12 cellular contexts compared by ENCODE assay signal in the genomic region with DNA sequence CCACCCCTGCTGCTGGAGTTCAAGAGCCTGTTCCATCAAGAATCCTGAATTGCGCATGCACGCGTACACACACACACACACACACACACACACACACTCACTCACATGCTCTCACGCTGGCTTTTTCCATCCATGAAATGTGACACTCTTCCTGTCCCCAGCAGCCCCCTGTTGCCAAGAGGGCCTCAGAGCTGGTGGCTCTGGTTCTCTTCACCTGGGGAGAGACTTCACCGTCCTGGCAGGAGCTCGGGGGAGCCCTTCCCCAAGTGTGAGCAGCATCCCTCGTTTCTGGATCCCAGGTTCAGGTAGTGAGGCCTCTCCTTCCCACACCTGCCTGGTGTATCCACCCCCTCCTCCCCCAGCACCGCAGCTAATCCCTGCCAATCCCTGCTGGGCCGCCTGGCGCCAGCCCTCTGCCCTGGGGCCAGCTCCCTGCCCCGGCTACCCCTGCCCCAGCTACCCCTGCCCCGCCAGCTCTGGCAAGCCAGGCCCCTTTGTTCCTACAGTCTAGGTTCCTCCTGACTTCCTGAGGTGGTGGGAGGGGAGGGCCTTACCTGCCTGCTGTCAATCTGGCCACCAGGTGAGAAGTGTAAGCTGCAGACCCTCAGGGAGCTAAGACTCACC. TPM values are rescaled to one million over a fixed set of nuclear protein-coding genes. Genes with fewer than 3 reads are reported as not detected.
DNase-seq lines count a peak whose midpoint lies in the region; ATAC-seq and TF ChIP-seq lines count a peak whose summit lies in the region.
"Had no signal": no experiment of that assay in that cellular context is flagged by ENCODE, and none has a peak within 500 bp of the region (broad histone marks: within the 10 kb centered on the region; RNA-seq: fewer than 3 reads in every experiment).

No MANE protein-coding gene starts in this region.

- H3K9me3 ChIP-seq in breast epithelium = no peaks in the 10 kb centered on the region
- no peaks in the 10 kb centered on the region for H3K9me3 ChIP-seq in mammary epithelial cell (replicated peaks; ENCODE audit: insufficient read depth, low read length)
- H3K9me3 ChIP-seq in gastrocnemius medialis = no peaks in the 10 kb centered on the region
- no peaks in the 10 kb centered on the region for H3K9me3 ChIP-seq in tibial artery
- H3K9me3 ChIP-seq: A549, uterus had no signal

- H3K4me3 ChIP-seq in breast epithelium = no peak overlapping the region
- H3K4me3 ChIP-seq in mammary epithelial cell (replicated peaks in 1 of 3; ENCODE audit: insufficient read depth in 1 of 3, low read depth in 2 of 3, low read length in 3 of 3) = no peak overlapping the region
- H3K4me3 ChIP-seq in gastrocnemius medialis = no peak overlapping the region
- H3K4me3 ChIP-seq in tibial artery = no peak overlapping the region
- H3K4me3 ChIP-seq: A549, uterus had no signal

- H3K4me1 ChIP-seq in breast epithelium = no peaks in the 10 kb centered on the region
- no peaks in the 10 kb centered on the region for H3K4me1 ChIP-seq in mammary epithelial cell (ENCODE audit: insufficient read depth, low read length)
- peaks cover 38 to 50% of the 10 kb centered on the region in 2 donors for H3K4me1 ChIP-seq in gastrocnemius medialis
- H3K4me1 ChIP-seq in tibial artery = peaks cover 0 to 16% (median 9%) of the 10 kb centered on the region in 4 donors
- H3K4me1 ChIP-seq: A549, uterus had no signal

- peak overlapping the region; percentile 38 to 44 for H3K27ac ChIP-seq in breast epithelium
- H3K27ac ChIP-seq in mammary epithelial cell (ENCODE audit: insufficient read depth, low read depth, low read length) = no peak overlapping the region
- H3K27ac ChIP-seq in gastrocnemius medialis = peak overlapping the region; percentile 62 to 86 (median 80)
- H3K27ac ChIP-seq in tibial artery = no peak overlapping the region
- H3K27ac ChIP-seq: A549, uterus had no signal

- no peak for TF ChIP-seq CTCF in breast epithelium (IDR thresholded peaks at IDR 0.05)
- no peak for TF ChIP-seq CTCF in mammary epithelial cell (conservative IDR thresholded peaks at IDR 0.05 in 1 of 2, IDR thresholded peaks at IDR 0.05 in 1 of 2; ENCODE audit: extremely low read depth in 1 of 2, insufficient read depth in 1 of 2, low read depth in 1 of 2, low read length in 2 of 2)
- no peak for TF ChIP-seq CTCF in gastrocnemius medialis (IDR thresholded peaks at IDR 0.05 in 4 of 5, conservative IDR thresholded peaks at IDR 0.05 in 1 of 5)
- no peak for TF ChIP-seq CTCF in tibial artery (IDR thresholded peaks at IDR 0.05)

- BruUV-seq in mammary epithelial cell (replicated peaks; lab: Mats Ljungman, UMichigan) = no TSS peak

- peak; percentile 13 for ATAC-seq in left ventricle myocardium superior
- ATAC-seq in gastrocnemius medialis = peak; percentile 77 to 79
- no peak for ATAC-seq in activated CD4-positive, CD25-positive, alpha-beta regulatory T cell treated with anti-CD3 and anti-CD28 coated beads, Interleukin-2, amount 50 U/mL, for 24 hours
- ATAC-seq: A549, left colon had no signal

- H3K27me3 ChIP-seq in breast epithelium (no peaks in the 10 kb centered on the region), mammary epithelial cell (ENCODE audit: insufficient read depth, low read length) (no peaks in the 10 kb centered on the region), gastrocnemius medialis (no peaks in the 10 kb centered on the region), tibial artery (no peaks in the 10 kb centered on the region)
- H3K27me3 ChIP-seq: uterus had no signal

- no peak overlapping the region for H2AFZ ChIP-seq in mammary epithelial cell (ENCODE audit: low read depth, low read length)

- dilution Hi-C loops in mammary epithelial cell (cut with HindIII; ENCODE audit: low sequenced_read_pairs) = no loop called here

- H3K4me2 ChIP-seq in mammary epithelial cell (ENCODE audit: insufficient read depth, low read depth, low read length) = no peak overlapping the region
- H3K4me2 ChIP-seq: A549 had no signal

- no peak for DNase-seq in breast epithelium (ENCODE audit: low spot score in 2 of 2)
- no peak for DNase-seq in mammary epithelial cell
- peak; percentile 84 for DNase-seq in NCI-H345 (lab: John Stamatoyannopoulos, UW)
- no peak for DNase-seq in left ventricle myocardium superior
- DNase-seq in gastrocnemius medialis = peak; percentile 60 to 82
- DNase-seq in occipital lobe (lab: John Stamatoyannopoulos, UW) = no peak
- no peak for DNase-seq in tibial artery
- DNase-seq: left colon, RPMI8226, uterus had no signal

- H3K36me3 ChIP-seq in breast epithelium = no peaks in the 10 kb centered on the region
- H3K36me3 ChIP-seq in mammary epithelial cell (ENCODE audit: insufficient read depth, low read length) = peaks cover 2% of the 10 kb centered on the region
- no peaks in the 10 kb centered on the region for H3K36me3 ChIP-seq in gastrocnemius medialis
- H3K36me3 ChIP-seq in tibial artery = peaks cover 0 to 7% (median 7%) of the 10 kb centered on the region in 3 donors
- H3K36me3 ChIP-seq: uterus had no signal

- intact Hi-C loops in breast epithelium (cut with DNase I; ENCODE audit: low total_unique reads) (no loop called here), mammary epithelial cell (cut with micrococcal nuclease) (no loop called here), left ventricle myocardium superior (cut with micrococcal nuclease) (no loop called here), gastrocnemius medialis (cut with DNase I; ENCODE audit: low total_unique reads) (loop anchor here (5.0 kb wide), 1 partner anchor 33 kb away; no protein-coding TSS in a partner anchor), tibial artery (cut with DNase I; ENCODE audit: low total_unique reads) (no loop called here)

- no peak overlapping the region for H3K9ac ChIP-seq in mammary epithelial cell (ENCODE audit: insufficient read depth, low read length)

- TF ChIP-seq POLR2A in breast epithelium (IDR thresholded peaks at IDR 0.05) = no peak
- TF ChIP-seq POLR2A in gastrocnemius medialis (IDR thresholded peaks at IDR 0.05) = no peak

- CTCF ChIA-PET in mammary epithelial cell (lab: Charles Lee; ENCODE audit: low non-redundant PET) = no interaction called here

- WGBS in mammary epithelial cell (ENCODE audit: low coverage, missing lambda C conversion rate) = 78% methylated on average over 2 of the region's 12 CpGs

- peaks cover 4% of the 10 kb centered on the region for H3K79me2 ChIP-seq in mammary epithelial cell (ENCODE audit: insufficient read depth, low read length)

- in situ Hi-C loops in mammary epithelial cell (cut with MboI; ENCODE audit: low sequenced_read_pairs in 2 of 2) = no loop called here
- in situ Hi-C loops in gastrocnemius medialis (cut with MboI; ENCODE audit: low sequenced_read_pairs in 4 of 4) = no loop called here

- no peaks in the 10 kb centered on the region for H4K20me1 ChIP-seq in mammary epithelial cell (ENCODE audit: insufficient read depth, low read length)

RNA-seq across cellular contexts. Expression of gene PLOD1, which starts 10.0 kb away (rescaled TPM):
- total RNA-seq in breast epithelium (10 to 100 TPM; 45.9 to 86.1 (median 57.5) TPM), mammary epithelial cell (100 to 1,000 TPM; 107 to 197 TPM), left ventricle myocardium superior (64.4 TPM), gastrocnemius medialis (10 to 100 TPM; 23.9 to 66.5 (median 54.8) TPM), occipital lobe (23.9 TPM)
- polyA plus RNA-seq in mammary epithelial cell = 189 TPM
- 128 TPM for polyA minus RNA-seq in mammary epithelial cell

RNA-seq across cellular contexts. Expression of gene KIAA2013, which starts 18.2 kb away (rescaled TPM):
- total RNA-seq in breast epithelium (10 to 100 TPM; 40.3 to 62.7 (median 51.4) TPM), mammary epithelial cell (10 to 100 TPM; 35.1 to 72.3 TPM), left ventricle myocardium superior (35.8 TPM), gastrocnemius medialis (100 to 1,000 TPM in 1 of 4 donors, 10 to 100 TPM in 3; 71.0 to 126 (median 85.1) TPM), occipital lobe (18.6 TPM)
- polyA plus RNA-seq in mammary epithelial cell = 61.9 TPM
- polyA minus RNA-seq in mammary epithelial cell = 35.6 TPM

RNA-seq across cellular contexts. Expression of gene MFN2, which starts 35.8 kb away (rescaled TPM):
- total RNA-seq in breast epithelium = 10 to 100 TPM; 51.4 to 64.9 (median 62.1) TPM
- 100 to 1,000 TPM; 106 to 133 TPM for total RNA-seq in mammary epithelial cell
- polyA plus RNA-seq in mammary epithelial cell = 91.6 TPM
- polyA minus RNA-seq in mammary epithelial cell = 189 TPM
- total RNA-seq in left ventricle myocardium superior = 688 TPM
- 100 to 1,000 TPM; 176 to 282 (median 217) TPM for total RNA-seq in gastrocnemius medialis
- total RNA-seq in occipital lobe = 35.1 TPM

Comparison
In these comparisons a context has a peak if more than half of its experiments do, and no peak if none do; other contexts are left out.
1. H3K27ac ChIP-seq: peak in breast epithelium (2 of 2) and gastrocnemius medialis (4 of 4); none in mammary epithelial cell (single experiment) and tibial artery (0 of 2).
2. DNase-seq: peak in NCI-H345 (single experiment) and gastrocnemius medialis (2 of 2); none in breast epithelium (0 of 2), mammary epithelial cell (single experiment), left ventricle myocardium superior (single experiment), occipital lobe (single experiment) and tibial artery (0 of 2).
3. ATAC-seq: peak in left ventricle myocardium superior (single experiment) and gastrocnemius medialis (2 of 2); none in activated CD4-positive, CD25-positive, alpha-beta regulatory T cell treated with anti-CD3 and anti-CD28 coated beads, Interleukin-2, amount 50 U/mL, for 24 hours (0 of 2).